9 cellular contexts compared by ENCODE assay signal in genomic region chr17:10875984-10876555, GRCh38. TPM values are rescaled to one million over a fixed set of nuclear protein-coding genes. Genes with fewer than 3 reads are reported as not detected.
DNase-seq lines count a peak whose midpoint lies in the region; ATAC-seq and TF ChIP-seq lines count a peak whose summit lies in the region.
"Had no signal": no experiment of that assay in that cellular context is flagged by ENCODE, and none has a peak within 500 bp of the region (broad histone marks: within the 10 kb centered on the region; RNA-seq: fewer than 3 reads in every experiment).

No MANE protein-coding gene starts in this region.

- POLR2A ChIA-PET in BJ (lab: Charles Lee) (no interaction called here), OCI-LY7 (lab: Charles Lee) (interaction anchor here (0.5 kb wide), 1 partner anchor 1498 kb away, joined by 3 read pairs; no protein-coding TSS in a partner anchor)

- peak; percentile 60 for TF ChIP-seq CTCF in BJ (IDR thresholded peaks at IDR 0.05; ENCODE audit: insufficient read depth, low read depth, low read length)
- TF ChIP-seq CTCF in OCI-LY7 (conservative IDR thresholded peaks at IDR 0.05; ENCODE audit: low read length) = peak; percentile 78

- H3K4me3 ChIP-seq in BJ (ENCODE audit: low read depth, low read length) (no peak overlapping the region), OCI-LY7 (ENCODE audit: low read depth, low read length, poor library complexity, severe bottlenecking) (no peak overlapping the region)

- no peak overlapping the region for H3K4me2 ChIP-seq in OCI-LY7 (ENCODE audit: low read length)

- H2AFZ ChIP-seq in OCI-LY7 (ENCODE audit: low read length) = no peak overlapping the region

- H4K20me1 ChIP-seq in OCI-LY7 (ENCODE audit: insufficient read depth, low read length) = 0 out of 2 replicates have a peak, but pooled peaks cover 3% of the 10 kb centered on the region

- in situ Hi-C loops in T47D (cut with HindIII; ENCODE audit: low pct_unique_long_range_greater_than_20kb, low sequenced_read_pairs) = no loop called here

- ATAC-seq in GM18909 (IDR thresholded peaks at IDR 0.05; ENCODE audit: poor library complexity, unreplicated experiment) = peak; percentile 53
- ATAC-seq in GM18505 (IDR thresholded peaks at IDR 0.05; ENCODE audit: unreplicated experiment) = no peak

- no peaks in the 10 kb centered on the region for H3K9me2 ChIP-seq in OCI-LY7 (ENCODE audit: insufficient read depth, low read length)

- intact Hi-C loops in OCI-LY7 (cut with micrococcal nuclease; ENCODE audit: unreplicated experiment) = loop anchor here (5.0 kb wide), 3 partner anchors 266 to 1061 kb away; no protein-coding TSS in a partner anchor

- no peaks in the 10 kb centered on the region for H3K27me3 ChIP-seq in BJ (ENCODE audit: control insufficient read depth, insufficient read depth, low read length)

- H3K79me2 ChIP-seq in OCI-LY7 (ENCODE audit: insufficient read depth, low read depth, low read length) = no peaks in the 10 kb centered on the region

- H3K27ac ChIP-seq in OCI-LY7 (ENCODE audit: low read depth, low read length, poor library complexity, severe bottlenecking) (no peak overlapping the region), substantia nigra (ENCODE audit: low read depth, low read length, poor library complexity, severe bottlenecking) (no peak overlapping the region)

- no TSS peak for BruUV-seq in OCI-LY7 (replicated peaks; lab: Mats Ljungman, UMichigan)

- no peak for TF ChIP-seq POLR2A in GM18505 (IDR thresholded peaks at IDR 0.05; ENCODE audit: borderline replicate concordance, extremely low read depth, insufficient read depth, insufficient read length)

- CTCF ChIA-PET in BJ (lab: Yijun Ruan, JAX) = interaction anchor here (0.6 to 2.7 kb wide), 10 partner anchors 10 to 1117 kb away, joined by 3 to 8 read pairs (median 4); no protein-coding TSS in a partner anchor
- CTCF ChIA-PET in OCI-LY7 (lab: Charles Lee; ENCODE audit: unreplicated experiment) = interaction anchor here (1.0 kb wide), 1 partner anchor 264 kb away, joined by 3 read pairs; no protein-coding TSS in a partner anchor

- H3K9me3 ChIP-seq in OCI-LY7 (ENCODE audit: low read length) = no peaks in the 10 kb centered on the region

- no peak for DNase-seq in BJ (ENCODE audit: low read depth)
- DNase-seq in OCI-LY7 (ENCODE audit: low spot score) = peak; percentile 41
- peak; percentile 9 to 53 for DNase-seq in T47D (ENCODE audit: low read depth in 1 of 2, low spot score in 1 of 2)
- DNase-seq in kidney tubule cell (ENCODE audit: low spot score) = peak; percentile 45
- peak in 35 of 49 donors; percentile 3 to 48 (median 17) for DNase-seq in substantia nigra (lab: John Stamatoyannopoulos, UW)
- DNase-seq in dedifferentiated amniotic fluid mesenchymal stem cell (ENCODE audit: extremely low spot score) = no peak

- no peaks in the 10 kb centered on the region for H3K4me1 ChIP-seq in OCI-LY7 (ENCODE audit: insufficient read depth, low read length, poor library complexity, severe bottlenecking)

- H3K36me3 ChIP-seq in BJ (ENCODE audit: control insufficient read depth, insufficient read depth, low read length) (no peaks in the 10 kb centered on the region), OCI-LY7 (ENCODE audit: insufficient read depth, low read length) (no peaks in the 10 kb centered on the region)

RNA-seq across cellular contexts. Expression of gene PIRT, which starts 38.2 kb away (rescaled TPM):
- polyA plus RNA-seq in BJ (2011; rRNA removed) = not detected in 2 replicates
- polyA minus RNA-seq in BJ (2011; rRNA and poly(A)+ RNA removed) = not detected in 2 replicates
- not detected in 2 replicates for total RNA-seq in OCI-LY7 (2014; rRNA removed; shearing (Covaris generic))
- not detected in 2 replicates for total RNA-seq in OCI-LY7 (2022)
- polyA plus RNA-seq: IgD-negative memory B cell had no signal

Comparison
In these comparisons a context has a peak if more than half of its experiments do, and no peak if none do; other contexts are left out.
1. DNase-seq: peak in OCI-LY7 (single experiment), T47D (2 of 2), kidney tubule cell (single experiment) and substantia nigra (35 of 49); none in BJ (single experiment) and dedifferentiated amniotic fluid mesenchymal stem cell (single experiment).